8 cellular contexts compared by ENCODE assay signal in genomic region chr9:136095028-136095494, GRCh38. TPM values are rescaled to one million over a fixed set of nuclear protein-coding genes. Genes with fewer than 3 reads are reported as not detected.
DNase-seq lines count a peak whose midpoint lies in the region; ATAC-seq and TF ChIP-seq lines count a peak whose summit lies in the region.

Gene NACC2, minus strand, starts transcription at chr9:136095289. Its CDS starts 44,768 bp downstream, at chr9:136050521.

- no peak within 1 kb of the TSS for H3K27ac Mint-ChIP-seq in type B pancreatic cell

- DNase-seq in BJ (ENCODE audit: low read depth) (no peak), epithelial cell of esophagus (ENCODE audit: low read depth) (peak; percentile 76), mucosa of descending colon (peak; percentile 82 to 88 (median 85)), type B pancreatic cell (ENCODE audit: extremely low spot score, unreplicated experiment) (no peak)

- peaks cover 11% of the 10 kb centered on the region for H3K27me3 Mint-ChIP-seq in type B pancreatic cell

- POLR2A ChIA-PET in BJ (lab: Charles Lee) = no interaction called here

- H3K27ac ChIP-seq in VCaP = peak within 1 kb of the TSS; percentile 88

- H3K9me3 ChIP-seq in mucosa of descending colon = no peaks in the 10 kb centered on the region

- H3K36me3 ChIP-seq in BJ (ENCODE audit: control insufficient read depth, insufficient read depth, low read length) = peaks cover 2% of the 10 kb centered on the region; the same call in 1 of the 2 replicates
- no peaks in the 10 kb centered on the region for H3K36me3 ChIP-seq in mucosa of descending colon (ENCODE audit: low read depth)

- CTCF ChIA-PET in BJ (lab: Yijun Ruan, JAX) = interaction anchor here (1.2 to 4.1 kb wide), 4 partner anchors 23 to 128 kb away, joined by 3 to 29 read pairs (median 4); no protein-coding TSS in a partner anchor

- H3K27me3 ChIP-seq in BJ (ENCODE audit: control insufficient read depth, insufficient read depth, low read length) = no peaks in the 10 kb centered on the region

- H3K36me3 Mint-ChIP-seq in type B pancreatic cell = no peaks in the 10 kb centered on the region

- H3K9me3 Mint-ChIP-seq in type B pancreatic cell = no peaks in the 10 kb centered on the region

- peak; percentile 48 for ATAC-seq in HG02798 (IDR thresholded peaks at IDR 0.05; ENCODE audit: poor library complexity, unreplicated experiment)
- ATAC-seq in mucosa of descending colon = peak; percentile 84
- ATAC-seq in HG03095 (IDR thresholded peaks at IDR 0.05; ENCODE audit: unreplicated experiment) = no peak
- no peak for ATAC-seq in HG02852 (IDR thresholded peaks at IDR 0.05; ENCODE audit: unreplicated experiment)

- H3K4me1 Mint-ChIP-seq in type B pancreatic cell (ENCODE audit: unreplicated experiment) = peaks cover 21% of the 10 kb centered on the region

- intact Hi-C loops in mucosa of descending colon (cut with DNase I, micrococcal nuclease) = no loop called here

- H3K4me3 Mint-ChIP-seq in type B pancreatic cell = peak within 1 kb of the TSS; percentile 78

- no peak for TF ChIP-seq CTCF in BJ (IDR thresholded peaks at IDR 0.05; ENCODE audit: insufficient read depth, low read depth, low read length)
- TF ChIP-seq CTCF in VCaP (conservative IDR thresholded peaks at IDR 0.05) = no peak
- no peak for TF ChIP-seq CTCF in epithelial cell of esophagus (IDR thresholded peaks at IDR 0.05; ENCODE audit: insufficient read depth, low read depth, low read length, missing control alignments)
- TF ChIP-seq CTCF in mucosa of descending colon (IDR thresholded peaks at IDR 0.05) = no peak
- TF ChIP-seq CTCF in type B pancreatic cell (conservative IDR thresholded peaks at IDR 0.05) = no peak

- H3K4me3 ChIP-seq in BJ (ENCODE audit: low read depth, low read length) = peak within 1 kb of the TSS; percentile 68
- peak within 1 kb of the TSS; percentile 71 for H3K4me3 ChIP-seq in epithelial cell of esophagus (ENCODE audit: low read length)
- H3K4me3 ChIP-seq in mucosa of descending colon = peak within 1 kb of the TSS; percentile 72

- peaks cover 15% of the 10 kb centered on the region for H3K4me1 ChIP-seq in mucosa of descending colon (ENCODE audit: low read depth)

RNA-seq across cellular contexts. Expression of gene NACC2, which starts in this region (rescaled TPM):
- polyA plus RNA-seq in BJ (2011; rRNA removed) = 14.7 and 19.2 TPM in 2 replicates
- 24.7 and 26.4 TPM in 2 replicates for polyA minus RNA-seq in BJ (2011; rRNA and poly(A)+ RNA removed)
- total RNA-seq in mucosa of descending colon (10 to 100 TPM; 15.9 to 81.3 (median 22.1) TPM), type B pancreatic cell (ENCODE audit: low replicate concordance) (9.3 and 15.1 TPM in 2 replicates)

Comparison
In these comparisons a context has a peak if more than half of its experiments do, and no peak if none do; other contexts are left out.
1. DNase-seq: peak in epithelial cell of esophagus (single experiment) and mucosa of descending colon (3 of 3); none in BJ (single experiment) and type B pancreatic cell (single experiment).
2. ATAC-seq: peak in HG02798 (single experiment) and mucosa of descending colon (single experiment); none in HG03095 (single experiment) and HG02852 (single experiment).
3. Peak in every context shown above with its lines, with median percentiles within 50 percentile points of each other: H3K4me3 ChIP-seq.